23 cellular contexts compared by ENCODE assay signal in genomic region chr15:72487070-72487797, GRCh38. TPM values are rescaled to one million over a fixed set of nuclear protein-coding genes. Genes with fewer than 3 reads are reported as not detected.
DNase-seq lines count a peak whose midpoint lies in the region; ATAC-seq, FAIRE-seq and TF ChIP-seq lines count a peak whose summit lies in the region.
"Had no signal": no experiment of that assay in that cellular context is flagged by ENCODE, and none has a peak within 500 bp of the region (broad histone marks: within the 10 kb centered on the region; RNA-seq: fewer than 3 reads in every experiment).

No MANE protein-coding gene starts in this region.

- no peak overlapping the region for H3K9ac ChIP-seq in HepG2 (ENCODE audit: insufficient read depth, low read depth, low read length)
- H3K9ac ChIP-seq: KMS-11 had no signal

- H3K4me2 ChIP-seq in GM23338 = no peak overlapping the region
- no peak overlapping the region for H3K4me2 ChIP-seq in HepG2 (ENCODE audit: low read depth, low read length)
- H3K4me2 ChIP-seq: KMS-11 had no signal

- no peak for TF ChIP-seq RAD21 in HepG2 (CRISPR knock-in tag; IDR thresholded peaks at IDR 0.05)

- intact Hi-C loops in sigmoid colon (cut with DNase I) = loop anchor here (5.0 kb wide), 1 partner anchor 35 kb away; no protein-coding TSS in a partner anchor
- intact Hi-C loops in HepG2 (cut with micrococcal nuclease; ENCODE audit: unreplicated experiment) = no loop called here
- intact Hi-C loops in mucosa of descending colon (cut with DNase I, micrococcal nuclease) = no loop called here

- H3K9me3 Mint-ChIP-seq in GM23338 = no peaks in the 10 kb centered on the region
- H3K9me3 Mint-ChIP-seq in activated naive CD8-positive, alpha-beta T cell treated with anti-CD3 and anti-CD28 coated beads, Interleukin-2, amount 50 U/mL, for 24 hours = no peaks in the 10 kb centered on the region
- H3K9me3 Mint-ChIP-seq: activated naive CD4-positive, alpha-beta T cell treated with anti-CD3 and anti-CD28 coated beads for 36 hours had no signal

- peaks cover 26% of the 10 kb centered on the region for H3K36me3 Mint-ChIP-seq in GM23338 (ENCODE audit: low read depth)
- H3K36me3 Mint-ChIP-seq in activated naive CD8-positive, alpha-beta T cell treated with anti-CD3 and anti-CD28 coated beads, Interleukin-2, amount 50 U/mL, for 24 hours (ENCODE audit: low read depth) = peaks cover 18% of the 10 kb centered on the region

- 0 out of 2 replicates have a peak overlapping the region, but pooled peaks have one; percentile 2 for H3K27ac ChIP-seq in ACC112 (ENCODE audit: low read depth, low read length)
- H3K27ac ChIP-seq in GM23338 (ENCODE audit: low read depth) = no peak overlapping the region
- no peak overlapping the region for H3K27ac ChIP-seq in sigmoid colon
- H3K27ac ChIP-seq in HepG2 (ENCODE audit: extremely low read length, insufficient read depth, low read length) = no peak overlapping the region
- H3K27ac ChIP-seq: cardiac muscle cell, HL-60, KMS-11, ovary, skin epidermis, suprapubic skin had no signal

- H3K36me3 ChIP-seq in ACC112 (ENCODE audit: insufficient read depth, low read length) = peaks cover 10% of the 10 kb centered on the region; the same call in 1 of the 2 replicates
- no peaks in the 10 kb centered on the region for H3K36me3 ChIP-seq in GM23338 (ENCODE audit: insufficient read depth)
- no peaks in the 10 kb centered on the region for H3K36me3 ChIP-seq in sigmoid colon
- H3K36me3 ChIP-seq in HepG2 (replicated peaks in 1 of 2; ENCODE audit: control insufficient read depth in 1 of 2, insufficient read depth in 2 of 2, low read length in 2 of 2) = peaks cover 2 to 36% of the 10 kb centered on the region in 2 experiments; a peak in 3 of 5 replicates
- H3K36me3 ChIP-seq in mucosa of descending colon (ENCODE audit: low read depth) = no peaks in the 10 kb centered on the region
- H3K36me3 ChIP-seq: cardiac muscle cell, ovary, suprapubic skin had no signal

- WGBS in sigmoid colon, 2 donors = 86 to 98% methylated on average over 1 of the region's 1 CpG
- WGBS in HepG2 (ENCODE audit: low lambda C conversion rate) = 97% methylated on average over 1 of the region's 1 CpG

- H3K79me2 ChIP-seq in ACC112 (ENCODE audit: control insufficient read depth, insufficient read depth, low read length, unreplicated experiment) (peaks cover 90% of the 10 kb centered on the region), GM23338 (replicated peaks; ENCODE audit: insufficient read depth) (peaks cover 100% of the 10 kb centered on the region), HepG2 (ENCODE audit: insufficient read depth, low read length) (peaks cover 95% of the 10 kb centered on the region)

- peaks cover 34% of the 10 kb centered on the region for H3K4me1 ChIP-seq in ACC112 (ENCODE audit: control insufficient read depth, insufficient read depth, low read length, unreplicated experiment)
- H3K4me1 ChIP-seq in GM23338 (ENCODE audit: insufficient read depth) = peaks cover 8% of the 10 kb centered on the region; the same call in 1 of the 2 replicates
- peaks cover 0 to 82% (median 59%) of the 10 kb centered on the region in 4 donors for H3K4me1 ChIP-seq in sigmoid colon
- peaks cover 9% of the 10 kb centered on the region; the same call in 1 of the 2 replicates for H3K4me1 ChIP-seq in HepG2 (ENCODE audit: insufficient read depth, low read length)
- no peaks in the 10 kb centered on the region for H3K4me1 ChIP-seq in mucosa of descending colon (ENCODE audit: low read depth)

- DNase-seq in GM23338 (ENCODE audit: low spot score) (no peak), iris pigment epithelial cell (ENCODE audit: low read depth) (peak; percentile 36), sigmoid colon (no peak), HepG2 (ENCODE audit: low spot score) (no peak), mucosa of descending colon (no peak)
- DNase-seq in activated naive CD8-positive, alpha-beta T cell treated with anti-CD3 and anti-CD28 coated beads, Interleukin-2, amount 50 U/mL, for 24 hours = no peak
- DNase-seq in activated CD4-positive, CD25-positive, alpha-beta regulatory T cell treated with anti-CD3 and anti-CD28 coated beads, Interleukin-2, amount 50 U/mL, for 72 hours = no peak
- DNase-seq: activated CD4-positive, alpha-beta T cell treated with anti-CD3 and anti-CD28 coated beads for 48 hours; activated naive CD4-positive, alpha-beta T cell treated with anti-CD3 and anti-CD28 coated beads for 36 hours; COR-L47; effector CD4-positive, alpha-beta T cell; NCI-H1092; NCI-H2081 treated with DMSO at 0.1 percent for 48 hours; NCI-H526; ovary; T1000 had no signal

- H3K4me3 ChIP-seq in ACC112 (ENCODE audit: low read depth, low read length) (no peak overlapping the region), GM23338 (no peak overlapping the region), sigmoid colon (no peak overlapping the region), HepG2 (replicated peaks in 1 of 3; ENCODE audit: insufficient read depth in 1 of 3, low read depth in 2 of 3, low read length in 3 of 3) (no peak overlapping the region), mucosa of descending colon (no peak overlapping the region)
- H3K4me3 ChIP-seq: cardiac muscle cell, GM12878, ovary, skin epidermis, suprapubic skin had no signal

- in situ Hi-C loops in HepG2 (cut with HindIII; ENCODE audit: extremely low pct_ligation_motif_present, low pct_unique_long_range_greater_than_20kb) = no loop called here

- H2AFZ ChIP-seq in ACC112 (ENCODE audit: low read length, unreplicated experiment) (no peak overlapping the region), GM23338 (no peak overlapping the region), HepG2 (ENCODE audit: low read length) (no peak overlapping the region)

- TF ChIP-seq POLR2A in sigmoid colon (IDR thresholded peaks at IDR 0.05) (no peak), HepG2 (IDR thresholded peaks at IDR 0.05; ENCODE audit: insufficient read depth in 1 of 2, low read depth in 2 of 2, low read length in 2 of 2) (no peak)

- peak overlapping the region; percentile 55 for H3K27ac Mint-ChIP-seq in GM23338
- H3K27ac Mint-ChIP-seq in activated naive CD8-positive, alpha-beta T cell treated with anti-CD3 and anti-CD28 coated beads, Interleukin-2, amount 50 U/mL, for 24 hours = peak overlapping the region; percentile 0
- H3K27ac Mint-ChIP-seq: activated naive CD4-positive, alpha-beta T cell treated with anti-CD3 and anti-CD28 coated beads for 36 hours had no signal

- no peaks in the 10 kb centered on the region; the same call in 1 of the 2 replicates for H3F3A ChIP-seq in GM23338 (replicated peaks; ENCODE audit: low read depth)

- H3K27me3 ChIP-seq in ACC112 (ENCODE audit: insufficient read depth, low read length) (no peaks in the 10 kb centered on the region), GM23338 (ENCODE audit: insufficient read depth) (no peaks in the 10 kb centered on the region), sigmoid colon (no peaks in the 10 kb centered on the region), HepG2 (ENCODE audit: control insufficient read depth in 1 of 2, insufficient read depth in 2 of 2, low read length in 2 of 2) (no peaks in the 10 kb centered on the region)
- H3K27me3 ChIP-seq: cardiac muscle cell, ovary, suprapubic skin had no signal

- H4K20me1 ChIP-seq in GM23338 (replicated peaks; ENCODE audit: insufficient read depth) (peaks cover 78% of the 10 kb centered on the region), HepG2 (ENCODE audit: insufficient read depth, low read length) (peaks cover 70% of the 10 kb centered on the region)

- POLR2A ChIA-PET in HepG2 (lab: Yijun Ruan, JAX) = no interaction called here

- no peaks in the 10 kb centered on the region for H3K9me2 ChIP-seq in GM23338 (ENCODE audit: insufficient read depth)

- TF ChIP-seq EP300 in sigmoid colon (IDR thresholded peaks at IDR 0.05) (no peak), HepG2 (IDR thresholded peaks at IDR 0.05; ENCODE audit: low read depth in 2 of 2, low read length in 2 of 2) (no peak), HepG2 (CRISPR knock-in tag; IDR thresholded peaks at IDR 0.05; ENCODE audit: borderline replicate concordance) (no peak)

- TF ChIP-seq CTCF in GM23338 (conservative IDR thresholded peaks at IDR 0.05; ENCODE audit: low read depth in 2 of 2) (no peak), sigmoid colon (IDR thresholded peaks at IDR 0.05) (no peak), HepG2 (CRISPR knock-in tag; IDR thresholded peaks at IDR 0.05) (no peak), mucosa of descending colon (IDR thresholded peaks at IDR 0.05) (no peak)

- no peaks in the 10 kb centered on the region for H3K9me3 ChIP-seq in sigmoid colon
- no peaks in the 10 kb centered on the region for H3K9me3 ChIP-seq in HepG2 (ENCODE audit: low read length)
- H3K9me3 ChIP-seq in mucosa of descending colon = no peaks in the 10 kb centered on the region
- H3K9me3 ChIP-seq: ovary, suprapubic skin had no signal

- no peak overlapping the region for H3K4me3 Mint-ChIP-seq in GM23338
- H3K4me3 Mint-ChIP-seq in activated naive CD8-positive, alpha-beta T cell treated with anti-CD3 and anti-CD28 coated beads, Interleukin-2, amount 50 U/mL, for 24 hours = no peak overlapping the region
- H3K4me3 Mint-ChIP-seq: activated naive CD4-positive, alpha-beta T cell treated with anti-CD3 and anti-CD28 coated beads for 36 hours had no signal

- no peak for FAIRE-seq in HepG2 (lab: Jason Lieb, UNC)
- FAIRE-seq: GM12878 had no signal

- CTCF ChIA-PET in HepG2 (lab: Yijun Ruan, JAX; ENCODE audit: low intra/inter-chr PET ratio, low total read pairs) = no interaction called here

- no peak for ATAC-seq in GM23338
- no peak for ATAC-seq in activated naive CD8-positive, alpha-beta T cell treated with anti-CD3 and anti-CD28 coated beads, Interleukin-2, amount 50 U/mL, for 24 hours
- ATAC-seq in HepG2 = no peak
- no peak for ATAC-seq in mucosa of descending colon

- H3K27me3 Mint-ChIP-seq in GM23338 (ENCODE audit: insufficient read depth, low read depth, poor library complexity) = no peaks in the 10 kb centered on the region
- no peaks in the 10 kb centered on the region for H3K27me3 Mint-ChIP-seq in activated naive CD8-positive, alpha-beta T cell treated with anti-CD3 and anti-CD28 coated beads, Interleukin-2, amount 50 U/mL, for 24 hours

- BruUV-seq in HepG2 (replicated peaks; lab: Mats Ljungman, UMichigan) = no TSS peak

- no peaks in the 10 kb centered on the region; the same call in 1 of the 3 replicates for H3K4me1 Mint-ChIP-seq in GM23338
- H3K4me1 Mint-ChIP-seq in activated naive CD8-positive, alpha-beta T cell treated with anti-CD3 and anti-CD28 coated beads, Interleukin-2, amount 50 U/mL, for 24 hours = peaks cover 82% of the 10 kb centered on the region

RNA-seq across cellular contexts. Expression of gene ARIH1, which starts 13.1 kb away (rescaled TPM):
- 48.6 and 55.3 TPM in 2 replicates for total RNA-seq in GM23338 (2014; rRNA removed; shearing (Covaris generic))
- polyA plus RNA-seq in GM23338 (2016; fragmentation: Nextera tagmentation; extraction: Ambion mirVana) = 19.0 and 30.5 TPM in 2 replicates
- 10 to 100 TPM; 36.4 to 69.5 (median 45.2) TPM for total RNA-seq in sigmoid colon
- 10 to 100 TPM; 10.8 to 22.8 (median 18.3) TPM for polyA plus RNA-seq in sigmoid colon
- 59.8 and 86.6 TPM in 2 replicates for total RNA-seq in HepG2 (2016; rRNA removed; fragmentation: Illumina TruSeq; extraction: Trizol)
- 14.0 and 16.1 TPM in 2 replicates for total RNA-seq in HepG2 (2016; cell fraction: cytosol; rRNA removed; fragmentation: Illumina TruSeq; extraction: Trizol; ENCODE audit: low read depth)
- 61.7 and 80.6 TPM in 2 replicates for total RNA-seq in HepG2 (2016; cell fraction: insoluble cytoplasmic fraction; rRNA removed; fragmentation: Illumina TruSeq; extraction: Trizol)
- total RNA-seq in HepG2 (2016; cell fraction: membrane; rRNA removed; fragmentation: Illumina TruSeq; extraction: Trizol) = 28.0 and 28.9 TPM in 2 replicates
- total RNA-seq in HepG2 (2016; cell fraction: nucleus; rRNA removed; fragmentation: Illumina TruSeq; extraction: Trizol) = 56.2 and 63.4 TPM in 2 replicates
- 38.8 TPM in 2 replicates for polyA plus RNA-seq in HepG2 (2011; rRNA removed)
- polyA plus RNA-seq in HepG2 (2011; cell fraction: cytosol; rRNA removed) = 12.6 and 18.8 TPM in 2 replicates
- 31.9 and 33.5 TPM in 2 replicates for polyA plus RNA-seq in HepG2 (2011; cell fraction: nucleus; rRNA removed)
- 43.8 and 62.8 TPM in 2 replicates for polyA plus RNA-seq in HepG2 (2012)
- polyA plus RNA-seq in HepG2 (2016; cell fraction: cytosol; fragmentation: Illumina TruSeq; extraction: Trizol; ENCODE audit: low read depth) = 3.8 TPM in 2 replicates
- polyA plus RNA-seq in HepG2 (2016; cell fraction: insoluble cytoplasmic fraction; fragmentation: Illumina TruSeq; extraction: Trizol; ENCODE audit: low read depth) = 62.5 and 68.7 TPM in 2 replicates
- polyA plus RNA-seq in HepG2 (2016; cell fraction: membrane; fragmentation: Illumina TruSeq; extraction: Trizol; ENCODE audit: low read depth) = 11.2 and 12.2 TPM in 2 replicates
- 72.1 and 79.2 TPM in 2 replicates for polyA plus RNA-seq in HepG2 (2016; cell fraction: nucleus; fragmentation: Illumina TruSeq; extraction: Trizol; ENCODE audit: insufficient read depth, low read depth)
- polyA minus RNA-seq in HepG2 (2011; rRNA and poly(A)+ RNA removed; ENCODE audit: low replicate concordance) = 85.1 and 129 TPM in 2 replicates
- polyA minus RNA-seq in HepG2 (2011; cell fraction: cytosol; rRNA and poly(A)+ RNA removed) = 56.6 and 72.9 TPM in 2 replicates
- polyA minus RNA-seq in HepG2 (2011; cell fraction: nucleus; rRNA and poly(A)+ RNA removed) = 81.6 and 98.1 TPM in 2 replicates
- 100 to 1,000 TPM; 109 to 205 (median 118) TPM for total RNA-seq in mucosa of descending colon
